Comparison of ENCODE assay signal across 7 cellular contexts in the genomic region with DNA sequence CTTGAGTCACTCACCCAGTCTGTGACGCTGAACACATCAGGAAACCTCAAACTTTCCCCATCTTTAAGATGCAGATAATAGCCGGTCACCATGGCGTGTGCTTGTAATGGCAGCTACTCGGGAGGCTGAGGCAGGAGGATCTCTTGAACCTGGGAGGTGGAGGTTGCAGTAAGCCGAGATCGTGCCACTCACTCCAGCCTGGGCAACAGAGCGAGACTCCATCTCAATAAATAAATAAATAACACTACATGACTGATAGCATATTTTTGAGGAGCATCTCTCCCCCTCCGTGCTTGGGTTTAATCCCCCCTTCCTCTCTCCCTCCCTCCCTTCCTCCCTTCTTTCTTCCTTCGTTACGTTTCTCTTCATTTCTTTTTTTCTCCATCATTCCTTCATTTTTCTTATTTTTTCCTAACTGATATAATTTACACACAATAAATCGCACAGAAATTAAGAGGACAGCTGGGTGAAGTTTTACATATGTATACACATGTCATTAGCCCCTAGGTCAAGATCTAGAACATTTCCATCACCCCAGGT. TPM values are rescaled to one million over a fixed set of nuclear protein-coding genes. Genes with fewer than 3 reads are reported as not detected.
A peak's percentile ranks its signal among the peaks of the same experiment; 100 is the strongest.
DNase-seq lines count a peak whose midpoint lies in the region; ATAC-seq, FAIRE-seq and TF ChIP-seq lines count a peak whose summit lies in the region.

No MANE protein-coding gene starts in this region.

- H3K27ac ChIP-seq in K562 (ENCODE audit: extremely low read depth, low read depth, low read length): peak overlapping the region; percentile 94
- H3K27ac ChIP-seq in neural cell (ENCODE audit: low read length): no peak overlapping the region

- H3K4me2 ChIP-seq in K562 (ENCODE audit: insufficient read depth, low read length) (peak overlapping the region; percentile 96), neural cell (ENCODE audit: low read length) (no peak overlapping the region)

- no TSS peak for BruUV-seq in K562 (replicated peaks; lab: Mats Ljungman, UMichigan)

- DNase-seq in K562 (ENCODE audit: extremely low read depth in 1 of 4, low spot score in 3 of 4): no peak
- no peak for DNase-seq in KG1 (lab: John Stamatoyannopoulos, UW)
- DNase-seq in GF-D8 (lab: John Stamatoyannopoulos, UW): no peak

- no peaks in the 10 kb centered on the region for H3F3A ChIP-seq in neural cell (ENCODE audit: insufficient read depth, low read length, poor library complexity, severe bottlenecking)

- H3K9me3 ChIP-seq in K562 (replicated peaks; ENCODE audit: control insufficient read depth, insufficient read depth, low read depth, low read length): no peaks in the 10 kb centered on the region; the same call in 1 of the 2 replicates
- no peaks in the 10 kb centered on the region for H3K9me3 ChIP-seq in neural cell (ENCODE audit: low read length)

- TF ChIP-seq CTCF in K562 (IDR thresholded peaks at IDR 0.05 in 2 of 3, conservative IDR thresholded peaks at IDR 0.05 in 1 of 3; ENCODE audit: insufficient read depth in 2 of 3, low read depth in 1 of 3, low read length in 3 of 3) (no peak), neural cell (IDR thresholded peaks at IDR 0.05; ENCODE audit: poor library complexity, severe bottlenecking) (no peak)

- H2AFZ ChIP-seq in K562 (ENCODE audit: low read depth, low read length) (peak overlapping the region; percentile 95), neural cell (ENCODE audit: low read depth, low read length) (no peak overlapping the region)

- POLR2A ChIA-PET in K562 (lab: Yijun Ruan, JAX): interaction anchor here (0.9 to 2.4 kb wide), 10 partner anchors 9 to 130 kb away, joined by 3 to 22 read pairs (median 4); a partner anchor contains a TSS

- no peak for TF ChIP-seq POLR2A in K562 (conservative IDR thresholded peaks at IDR 0.05)

- no peak for FAIRE-seq in K562 (lab: Jason Lieb, UNC)

- intact Hi-C loops in K562 (cut with micrococcal nuclease): loop anchor here (5.0 kb wide), 1 partner anchor 52 kb away; no protein-coding TSS in a partner anchor

- no peaks in the 10 kb centered on the region for H3K9me1 ChIP-seq in K562 (ENCODE audit: control insufficient read depth, insufficient read depth, low read length)

- no peak for TF ChIP-seq RAD21 in K562 (CRISPR knock-in tag; conservative IDR thresholded peaks at IDR 0.05 in 1 of 2, IDR thresholded peaks at IDR 0.05 in 1 of 2)
- TF ChIP-seq RAD21 in neural cell (conservative IDR thresholded peaks at IDR 0.05): no peak

- no peak for TF ChIP-seq EP300 in K562 (IDR thresholded peaks at IDR 0.05; ENCODE audit: low read length)
- no peak for TF ChIP-seq EP300 in neural cell (conservative IDR thresholded peaks at IDR 0.05; ENCODE audit: poor library complexity, severe bottlenecking)

- H3K4me3 ChIP-seq in K562: peak overlapping the region; percentile 41
- peak overlapping the region; percentile 65 for H3K4me3 ChIP-seq in neural cell (ENCODE audit: low read length)

- H3K9ac ChIP-seq in K562 (ENCODE audit: insufficient read depth in 1 of 2, low read depth in 2 of 2, low read length in 2 of 2) (peak overlapping the region; percentile 92 to 94), neural cell (ENCODE audit: low read length) (no peak overlapping the region)

- 71% methylated on average over 10 of the region's 11 CpGs for WGBS in K562 (ENCODE audit: insufficient coverage, low coverage, missing lambda C conversion rate)

- H3K79me2 ChIP-seq in K562 (ENCODE audit: control insufficient read depth, insufficient read depth, low read length) (no peaks in the 10 kb centered on the region), neural cell (replicated peaks; ENCODE audit: insufficient read depth, low read length) (no peaks in the 10 kb centered on the region)

- CTCF ChIA-PET in K562 (lab: Yijun Ruan, JAX; ENCODE audit: low intra/inter-chr PET ratio): no interaction called here

- no peaks in the 10 kb centered on the region for H4K20me1 ChIP-seq in K562 (replicated peaks; ENCODE audit: control insufficient read depth, insufficient read depth, low read length)
- no peaks in the 10 kb centered on the region for H4K20me1 ChIP-seq in neural cell (ENCODE audit: insufficient read depth)

- H3K9me2 ChIP-seq in neural cell (ENCODE audit: insufficient read depth, low read length): no peaks in the 10 kb centered on the region

- in situ Hi-C loops in K562 (cut with MboI): no loop called here

- H3K4me1 ChIP-seq in K562 (replicated peaks in 1 of 2; ENCODE audit: control insufficient read depth in 2 of 2, insufficient read depth in 2 of 2, low read length in 2 of 2): peaks cover 17 to 24% of the 10 kb centered on the region in 2 experiments; a peak in 4 of 5 replicates

- H3K36me3 ChIP-seq in K562 (ENCODE audit: control insufficient read depth, insufficient read depth, low read length) (no peaks in the 10 kb centered on the region), neural cell (ENCODE audit: insufficient read depth, low read length) (no peaks in the 10 kb centered on the region)

- ATAC-seq in GM18520 (IDR thresholded peaks at IDR 0.05; ENCODE audit: unreplicated experiment) (peak; percentile 4), HG03457 (IDR thresholded peaks at IDR 0.05; ENCODE audit: unreplicated experiment) (peak; percentile 1), K562 (no peak), GM19463 (IDR thresholded peaks at IDR 0.05; ENCODE audit: unreplicated experiment) (no peak)

- no peaks in the 10 kb centered on the region for H3K27me3 ChIP-seq in K562 (ENCODE audit: control insufficient read depth in 2 of 2, insufficient read depth in 2 of 2, low read length in 2 of 2)
- peaks cover 3% of the 10 kb centered on the region for H3K27me3 ChIP-seq in neural cell (ENCODE audit: insufficient read depth, low read depth, low read length)

TF ChIP-seq in K562, 482 proteins besides CTCF, POLR2A, EP300 and RAD21 (continues in another document):
- TF ChIP-seq PPARD (CRISPR knock-in tag; IDR thresholded peaks at IDR 0.05): no peak
- TF ChIP-seq YBX1 (IDR thresholded peaks at IDR 0.05): no peak
- no peak for TF ChIP-seq DNMT1 (IDR thresholded peaks at IDR 0.05)
- TF ChIP-seq MCM5 (IDR thresholded peaks at IDR 0.05; ENCODE audit: low read depth): no peak
- TF ChIP-seq GABPA (tag; conservative IDR thresholded peaks at IDR 0.05; ENCODE audit: low read depth): no peak
- 0 out of 2 replicates have a peak, but pooled peaks have one; percentile 58 for TF ChIP-seq MIER1 (IDR thresholded peaks at IDR 0.05; ENCODE audit: low read depth)
- TF ChIP-seq, protein P1, sequence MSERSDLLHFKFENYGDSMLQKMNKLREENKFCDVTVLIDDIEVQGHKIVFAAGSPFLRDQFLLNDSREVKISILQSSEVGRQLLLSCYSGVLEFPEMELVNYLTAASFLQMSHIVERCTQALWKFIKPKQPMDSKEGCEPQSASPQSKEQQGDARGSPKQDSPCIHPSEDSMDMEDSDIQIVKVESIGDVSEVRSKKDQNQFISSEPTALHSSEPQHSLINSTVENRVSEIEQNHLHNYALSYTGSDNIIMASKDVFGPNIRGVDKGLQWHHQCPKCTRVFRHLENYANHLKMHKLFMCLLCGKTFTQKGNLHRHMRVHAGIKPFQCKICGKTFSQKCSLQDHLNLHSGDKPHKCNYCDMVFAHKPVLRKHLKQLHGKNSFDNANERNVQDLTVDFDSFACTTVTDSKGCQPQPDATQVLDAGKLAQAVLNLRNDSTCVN (CRISPR knock-in tag; IDR thresholded peaks at IDR 0.05): no peak
- 0 out of 2 replicates have a peak, but pooled peaks have one; percentile 50 for TF ChIP-seq SP1 (CRISPR knock-in tag; IDR thresholded peaks at IDR 0.05)
- no peak for TF ChIP-seq RB1 (IDR thresholded peaks at IDR 0.05; ENCODE audit: low read depth)
- TF ChIP-seq ZNF24 (IDR thresholded peaks at IDR 0.05): no peak

RNA-seq across cellular contexts. Expression of a gene that starts 51.3 kb away (rescaled TPM):
- total RNA-seq in K562 (2011; cell fraction: chromatin; rRNA removed; ENCODE audit: low replicate concordance): 49.5 and 70.7 TPM in 2 replicates
- total RNA-seq in K562 (2011; cell fraction: nucleolus; rRNA removed): 37.9 and 45.2 TPM in 2 replicates
- total RNA-seq in K562 (2011; cell fraction: nucleoplasm; rRNA removed): 44.1 and 48.1 TPM in 2 replicates
- total RNA-seq in K562 (2014; rRNA removed) (161 and 162 TPM in 2 replicates), K562 (2014; rRNA removed; fragmentation: Illumina TruSeq; extraction: Trizol) (71.5 and 72.7 TPM in 2 replicates), K562 (2015; rRNA removed; fragmentation: Illumina TruSeq; extraction: Trizol) (110 and 117 TPM in 2 replicates), K562 (2021) (125 and 143 TPM in 2 replicates)
- polyA plus RNA-seq in K562 (2011; rRNA removed) (104 and 135 TPM in 2 replicates), K562 (2014; fragmentation: Illumina TruSeq; extraction: Trizol) (93.0 and 101 TPM in 2 replicates), K562 (2014; fragmentation: Nextera tagmentation; extraction: Ambion mirVana) (10 to 100 TPM; 36.5 to 63.6 TPM), K562 (2014; rRNA removed) (91.5 and 114 TPM in 2 replicates), neural cell (1.4 and 1.6 TPM in 2 replicates)
- 78.6 and 88.6 TPM in 2 replicates for polyA plus RNA-seq in K562 (2011; cell fraction: cytosol; rRNA removed)
- 91.7 and 156 TPM in 2 replicates for polyA plus RNA-seq in K562 (2011; cell fraction: nucleus; rRNA removed)
- 120 and 126 TPM in 2 replicates for polyA plus RNA-seq in K562 (2012)
- 100 and 114 TPM in 2 replicates for polyA minus RNA-seq in K562 (2011; rRNA and poly(A)+ RNA removed)
- 69.7 and 85.1 TPM in 2 replicates for polyA minus RNA-seq in K562 (2011; cell fraction: cytosol; rRNA and poly(A)+ RNA removed)
- 20.1 and 54.6 TPM in 2 replicates for polyA minus RNA-seq in K562 (2011; cell fraction: nucleus; rRNA and poly(A)+ RNA removed)
- 2.3 and 2.4 TPM in 2 replicates for polyA minus RNA-seq in neural cell

Comparison
In these comparisons a context has a peak if more than half of its experiments do, and no peak if none do; other contexts are left out.
1. ATAC-seq: peak in GM18520 (single experiment) and HG03457 (single experiment); none in K562 (single experiment) and GM19463 (single experiment).
2. RNA of a gene that starts 51.3 kb away (polyA plus RNA-seq): 36.5 to 156 TPM in K562; 1.4 to 1.6 TPM in neural cell; every median in the first group is over 10 times any median in the second.